8 cellular contexts compared by ENCODE assay signal in genomic region chr6:155154158-155154830, GRCh38.
DNase-seq lines count a peak whose midpoint lies in the region; ATAC-seq lines count a peak whose summit lies in the region.

No MANE protein-coding gene starts in this region.

- peak overlapping the region; percentile 98 for H3K27ac Mint-ChIP-seq in activated T-cell treated with anti-CD3 and anti-CD28 coated beads, Interleukin-2, amount 50 U/mL, for 24 hours

- H3K27me3 ChIP-seq in effector memory CD4-positive, alpha-beta T cell (replicated peaks; ENCODE audit: control insufficient read depth, insufficient read depth, low read length, poor library complexity, severe bottlenecking) = no peaks in the 10 kb centered on the region

- H3K4me1 ChIP-seq in effector memory CD4-positive, alpha-beta T cell (ENCODE audit: control insufficient read depth, insufficient read depth, low read length, poor library complexity, severe bottlenecking) = peaks cover 8% of the 10 kb centered on the region

- H3K36me3 Mint-ChIP-seq in activated T-cell treated with anti-CD3 and anti-CD28 coated beads, Interleukin-2, amount 50 U/mL, for 24 hours (ENCODE audit: low read depth) = peaks cover 31% of the 10 kb centered on the region

- DNase-seq in EL (peak; percentile 93), NCI-H1048 (lab: John Stamatoyannopoulos, UW) (peak; percentile 85), left colon (no peak), foreskin melanocyte (no peak)
- DNase-seq in activated T-cell treated with anti-CD3 and anti-CD28 coated beads, Interleukin-2, amount 50 U/mL, for 24 hours = peak; percentile 70
- DNase-seq in effector memory CD4-positive, alpha-beta T cell = no peak

- H3K27me3 Mint-ChIP-seq in activated T-cell treated with anti-CD3 and anti-CD28 coated beads, Interleukin-2, amount 50 U/mL, for 24 hours = no peaks in the 10 kb centered on the region

- H3K36me3 ChIP-seq in effector memory CD4-positive, alpha-beta T cell (ENCODE audit: control insufficient read depth, insufficient read depth, low read length) = no peaks in the 10 kb centered on the region

- no peaks in the 10 kb centered on the region for H3K9me3 ChIP-seq in effector memory CD4-positive, alpha-beta T cell (ENCODE audit: control insufficient read depth, low read length)

- H3K27ac ChIP-seq in effector memory CD4-positive, alpha-beta T cell (ENCODE audit: insufficient read depth, low read length, poor library complexity, severe bottlenecking) = no peak overlapping the region

- ATAC-seq in left colon (peak; percentile 77), HG02642 (IDR thresholded peaks at IDR 0.05; ENCODE audit: poor library complexity, unreplicated experiment) (no peak), HG02759 (IDR thresholded peaks at IDR 0.05; ENCODE audit: unreplicated experiment) (no peak)

- peak overlapping the region; percentile 49 for H3K4me3 Mint-ChIP-seq in activated T-cell treated with anti-CD3 and anti-CD28 coated beads, Interleukin-2, amount 50 U/mL, for 24 hours

- H3K4me3 ChIP-seq in effector memory CD4-positive, alpha-beta T cell (ENCODE audit: insufficient read depth, low read depth, low read length, poor library complexity, severe bottlenecking) = no peak overlapping the region

- intact Hi-C loops in left colon (cut with DNase I, micrococcal nuclease) = no loop called here

- H3K9me3 Mint-ChIP-seq in activated T-cell treated with anti-CD3 and anti-CD28 coated beads, Interleukin-2, amount 50 U/mL, for 24 hours = no peaks in the 10 kb centered on the region

- H3K4me1 Mint-ChIP-seq in activated T-cell treated with anti-CD3 and anti-CD28 coated beads, Interleukin-2, amount 50 U/mL, for 24 hours (ENCODE audit: low read depth) = peaks cover 90% of the 10 kb centered on the region

Comparison
In these comparisons a context has a peak if more than half of its experiments do, and no peak if none do; other contexts are left out.
1. DNase-seq: peak in EL (single experiment), NCI-H1048 (single experiment) and activated T-cell treated with anti-CD3 and anti-CD28 coated beads, Interleukin-2, amount 50 U/mL, for 24 hours (single experiment); none in left colon (0 of 2), effector memory CD4-positive, alpha-beta T cell (0 of 3) and foreskin melanocyte (single experiment).